In genomic region chr9:130110166-130110565, GRCh38 we compare ENCODE assay signal across 2 cellular contexts.
TF ChIP-seq lines count a peak whose summit lies in the region.

No MANE protein-coding gene starts in this region.

TF ChIP-seq in HepG2, 621 proteins besides CTCF, POLR2A, EP300 and RAD21 (continued from another document):
- TF ChIP-seq, protein P1, sequence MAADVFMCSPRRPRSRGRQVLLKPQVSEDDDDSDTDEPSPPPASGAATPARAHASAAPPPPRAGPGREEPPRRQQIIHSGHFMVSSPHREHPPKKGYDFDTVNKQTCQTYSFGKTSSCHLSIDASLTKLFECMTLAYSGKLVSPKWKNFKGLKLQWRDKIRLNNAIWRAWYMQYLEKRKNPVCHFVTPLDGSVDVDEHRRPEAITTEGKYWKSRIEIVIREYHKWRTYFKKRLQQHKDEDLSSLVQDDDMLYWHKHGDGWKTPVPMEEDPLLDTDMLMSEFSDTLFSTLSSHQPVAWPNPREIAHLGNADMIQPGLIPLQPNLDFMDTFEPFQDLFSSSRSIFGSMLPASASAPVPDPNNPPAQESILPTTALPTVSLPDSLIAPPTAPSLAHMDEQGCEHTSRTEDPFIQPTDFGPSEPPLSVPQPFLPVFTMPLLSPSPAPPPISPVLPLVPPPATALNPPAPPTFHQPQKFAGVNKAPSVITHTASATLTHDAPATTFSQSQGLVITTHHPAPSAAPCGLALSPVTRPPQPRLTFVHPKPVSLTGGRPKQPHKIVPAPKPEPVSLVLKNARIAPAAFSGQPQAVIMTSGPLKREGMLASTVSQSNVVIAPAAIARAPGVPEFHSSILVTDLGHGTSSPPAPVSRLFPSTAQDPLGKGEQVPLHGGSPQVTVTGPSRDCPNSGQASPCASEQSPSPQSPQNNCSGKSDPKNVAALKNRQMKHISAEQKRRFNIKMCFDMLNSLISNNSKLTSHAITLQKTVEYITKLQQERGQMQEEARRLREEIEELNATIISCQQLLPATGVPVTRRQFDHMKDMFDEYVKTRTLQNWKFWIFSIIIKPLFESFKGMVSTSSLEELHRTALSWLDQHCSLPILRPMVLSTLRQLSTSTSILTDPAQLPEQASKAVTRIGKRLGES (CRISPR knock-in tag; IDR thresholded peaks at IDR 0.05; ENCODE audit: borderline replicate concordance) = no peak

TF ChIP-seq in SK-N-SH treated with all-trans-retinoic acid at 6 μM for 48 hours, 23 proteins besides CTCF, POLR2A, EP300 and RAD21 (continued from another document):
- TF ChIP-seq, protein P2, sequence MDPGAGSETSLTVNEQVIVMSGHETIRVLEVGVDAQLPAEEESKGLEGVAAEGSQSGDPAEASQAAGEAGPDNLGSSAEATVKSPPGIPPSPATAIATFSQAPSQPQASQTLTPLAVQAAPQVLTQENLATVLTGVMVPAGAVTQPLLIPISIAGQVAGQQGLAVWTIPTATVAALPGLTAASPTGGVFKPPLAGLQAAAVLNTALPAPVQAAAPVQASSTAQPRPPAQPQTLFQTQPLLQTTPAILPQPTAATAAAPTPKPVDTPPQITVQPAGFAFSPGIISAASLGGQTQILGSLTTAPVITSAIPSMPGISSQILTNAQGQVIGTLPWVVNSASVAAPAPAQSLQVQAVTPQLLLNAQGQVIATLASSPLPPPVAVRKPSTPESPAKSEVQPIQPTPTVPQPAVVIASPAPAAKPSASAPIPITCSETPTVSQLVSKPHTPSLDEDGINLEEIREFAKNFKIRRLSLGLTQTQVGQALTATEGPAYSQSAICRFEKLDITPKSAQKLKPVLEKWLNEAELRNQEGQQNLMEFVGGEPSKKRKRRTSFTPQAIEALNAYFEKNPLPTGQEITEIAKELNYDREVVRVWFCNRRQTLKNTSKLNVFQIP (CRISPR knock-in tag; IDR thresholded peaks at IDR 0.05; ENCODE audit: borderline replicate concordance, low read depth) = no peak
- no peak for TF ChIP-seq CSRNP3 (CRISPR knock-in tag; IDR thresholded peaks at IDR 0.05)
- no peak for TF ChIP-seq ARNTL (CRISPR knock-in tag; IDR thresholded peaks at IDR 0.05; ENCODE audit: borderline replicate concordance, low read depth)
- TF ChIP-seq ZNF565 (CRISPR knock-in tag; conservative IDR thresholded peaks at IDR 0.05; ENCODE audit: low read depth) = no peak
- TF ChIP-seq RARB (CRISPR knock-in tag; IDR thresholded peaks at IDR 0.05) = no peak
- no peak for TF ChIP-seq OSR1 (CRISPR knock-in tag; IDR thresholded peaks at IDR 0.05)
- no peak for TF ChIP-seq PPARA (CRISPR knock-in tag; IDR thresholded peaks at IDR 0.05; ENCODE audit: borderline replicate concordance)
- TF ChIP-seq ZNF70 (CRISPR knock-in tag; IDR thresholded peaks at IDR 0.05) = no peak
